Comparison of ENCODE assay signal across 1 cellular context in genomic region chr1:111882537-111882936, GRCh38.
TF ChIP-seq lines count a peak whose summit lies in the region.

No MANE protein-coding gene starts in this region.

TF ChIP-seq in IMR-90, 13 proteins besides CTCF, POLR2A, EP300 and RAD21:
- no peak for TF ChIP-seq MAFK (IDR thresholded peaks at IDR 0.05; ENCODE audit: low read depth, low read length)
- no peak for TF ChIP-seq NFE2L2 (IDR thresholded peaks at IDR 0.05; ENCODE audit: low read depth, low read length)
- no peak for TF ChIP-seq MXI1 (IDR thresholded peaks at IDR 0.05; ENCODE audit: borderline replicate concordance, low read depth, low read length)
- TF ChIP-seq CEBPB (IDR thresholded peaks at IDR 0.05; ENCODE audit: low read depth, low read length), result no peak
- TF ChIP-seq FOS (IDR thresholded peaks at IDR 0.05; ENCODE audit: low read depth, low read length), result no peak
- no peak for TF ChIP-seq BHLHE40 (IDR thresholded peaks at IDR 0.05; ENCODE audit: low read depth, low read length)
- TF ChIP-seq RFX5 (IDR thresholded peaks at IDR 0.05; ENCODE audit: low read depth, low read length), result no peak
- TF ChIP-seq CHD1 (IDR thresholded peaks at IDR 0.05; ENCODE audit: low read depth, low read length), result no peak
- no peak for TF ChIP-seq SMC3 (IDR thresholded peaks at IDR 0.05; ENCODE audit: low read depth, low read length)
- TF ChIP-seq ELK1 (IDR thresholded peaks at IDR 0.05; ENCODE audit: borderline replicate concordance, low read depth, low read length), result no peak
- no peak for TF ChIP-seq RCOR1 (IDR thresholded peaks at IDR 0.05; ENCODE audit: insufficient replicate concordance, low read length)
- TF ChIP-seq MAZ (IDR thresholded peaks at IDR 0.05; ENCODE audit: borderline replicate concordance, low read depth, low read length), result no peak
- TF ChIP-seq USF2 (IDR thresholded peaks at IDR 0.05; ENCODE audit: low read depth, low read length), result no peak
